Comparison of ENCODE assay signal across 24 cellular contexts in the genomic region with DNA sequence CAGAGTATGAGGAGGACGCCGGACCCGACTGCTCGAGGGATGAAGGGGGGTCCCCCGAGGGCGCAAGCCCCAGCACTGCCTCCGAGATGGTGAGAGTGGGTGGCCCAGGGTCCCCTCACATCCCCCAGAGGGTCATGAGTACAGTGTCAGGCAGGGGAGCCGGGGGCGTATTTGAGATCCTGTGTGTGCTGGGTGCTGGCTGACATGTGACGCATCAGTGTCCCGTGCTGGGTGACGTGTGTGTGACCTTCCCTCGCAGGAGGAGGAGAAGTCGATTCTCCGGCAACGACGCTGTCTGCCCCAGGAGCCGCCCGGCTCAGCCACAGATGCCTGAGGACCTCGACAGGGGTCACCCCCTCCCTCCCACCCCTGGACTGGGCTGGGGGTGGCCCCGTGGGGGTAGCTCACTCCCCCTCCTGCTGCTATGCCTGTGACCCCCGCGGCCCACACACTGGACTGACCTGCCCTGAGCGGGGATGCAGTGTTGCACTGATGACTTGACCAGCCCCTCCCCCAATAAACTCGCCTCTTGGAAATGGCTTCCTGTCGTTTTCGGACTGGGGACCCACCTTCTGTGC. TPM values are rescaled to one million over a fixed set of nuclear protein-coding genes. Genes with fewer than 3 reads are reported as not detected.
DNase-seq lines count a peak whose midpoint lies in the region; ATAC-seq, FAIRE-seq and TF ChIP-seq lines count a peak whose summit lies in the region.
"Had no signal": no experiment of that assay in that cellular context is flagged by ENCODE, and none has a peak within 500 bp of the region (broad histone marks: within the 10 kb centered on the region; RNA-seq: fewer than 3 reads in every experiment).

No MANE protein-coding gene starts in this region.

- H3K4me3 ChIP-seq in mammary epithelial cell (replicated peaks in 1 of 3; ENCODE audit: insufficient read depth in 1 of 3, low read depth in 2 of 3, low read length in 3 of 3) (no peak overlapping the region), K562 (no peak overlapping the region), lower lobe of right lung (no peak overlapping the region)
- H3K4me3 ChIP-seq: PC-9, SJSA1 had no signal

- H3K27ac ChIP-seq in mammary epithelial cell (ENCODE audit: insufficient read depth, low read depth, low read length) (no peak overlapping the region), K562 (ENCODE audit: extremely low read depth, low read depth, low read length) (no peak overlapping the region), lower lobe of right lung (no peak overlapping the region)
- H3K27ac ChIP-seq: 22Rv1, PC-9, SJSA1 had no signal

- TF ChIP-seq POLR2A in K562 (conservative IDR thresholded peaks at IDR 0.05) = no peak

- H3K4me1 Mint-ChIP-seq in MCF 10A (ENCODE audit: insufficient read depth, unreplicated experiment) = no peaks in the 10 kb centered on the region
- no peaks in the 10 kb centered on the region for H3K4me1 Mint-ChIP-seq in stimulated activated memory B cell treated with anti-CD40 and anti-IgM and Interleukin-4, amounts not matched to agents 10 μg/mL and 1 μg/mL and 100 μg/mL, for 72 hours

- CTCF ChIA-PET in mammary epithelial cell (lab: Charles Lee; ENCODE audit: low non-redundant PET) = no interaction called here
- CTCF ChIA-PET in MCF 10A (lab: Yijun Ruan, JAX) = interaction anchor here (0.6 kb wide), 1 partner anchor 460 kb away, joined by 3 read pairs; no protein-coding TSS in a partner anchor
- CTCF ChIA-PET in K562 (lab: Yijun Ruan, JAX; ENCODE audit: low intra/inter-chr PET ratio) = interaction anchor here (0.6 kb wide), 1 partner anchor 409 kb away, joined by 5 read pairs; no protein-coding TSS in a partner anchor

- TF ChIP-seq EP300 in K562 (IDR thresholded peaks at IDR 0.05; ENCODE audit: low read length) = no peak

- in situ Hi-C loops in mammary epithelial cell (cut with MboI; ENCODE audit: low sequenced_read_pairs in 2 of 2) = loop anchor here (10.0 kb wide), 2 partner anchors 123 to 243 kb away; a partner anchor contains a TSS
- in situ Hi-C loops in K562 (cut with MboI) = no loop called here

- ATAC-seq in K562 (no peak), lower lobe of right lung (peak; percentile 32 to 39), GM19395 (IDR thresholded peaks at IDR 0.05; ENCODE audit: unreplicated experiment) (no peak)
- ATAC-seq in stimulated activated memory B cell treated with anti-CD40 and anti-IgM and Interleukin-4, amounts not matched to agents 10 μg/mL and 1 μg/mL and 100 μg/mL, for 72 hours = peak; percentile 31
- ATAC-seq: Right ventricle myocardium inferior had no signal

- no peak overlapping the region for H3K27ac Mint-ChIP-seq in MCF 10A (ENCODE audit: low read depth, unreplicated experiment)
- H3K27ac Mint-ChIP-seq in stimulated activated memory B cell treated with anti-CD40 and anti-IgM and Interleukin-4, amounts not matched to agents 10 μg/mL and 1 μg/mL and 100 μg/mL, for 72 hours = no peak overlapping the region

- intact Hi-C loops in mammary epithelial cell (cut with micrococcal nuclease) (loop anchor here (10.0 kb wide), 2 partner anchors 73 to 207 kb away; a partner anchor contains a TSS), MCF 10A (cut with micrococcal nuclease) (no loop called here), K562 (cut with micrococcal nuclease) (no loop called here), lower lobe of right lung (cut with DNase I) (no loop called here)

- H3K9me1 ChIP-seq in K562 (ENCODE audit: control insufficient read depth, insufficient read depth, low read length) = no peaks in the 10 kb centered on the region

- BruUV-seq in mammary epithelial cell (replicated peaks; lab: Mats Ljungman, UMichigan) (TSS peak; percentile 73), MCF 10A (replicated peaks; lab: Mats Ljungman, UMichigan) (no TSS peak), K562 (replicated peaks; lab: Mats Ljungman, UMichigan) (no TSS peak)

- H3K9me3 ChIP-seq in mammary epithelial cell (replicated peaks; ENCODE audit: insufficient read depth, low read length) (peaks cover 2% of the 10 kb centered on the region), K562 (replicated peaks; ENCODE audit: control insufficient read depth, insufficient read depth, low read depth, low read length) (no peaks in the 10 kb centered on the region), lower lobe of right lung (no peaks in the 10 kb centered on the region)
- H3K9me3 ChIP-seq: SJSA1 had no signal

- H3K27me3 Mint-ChIP-seq in MCF 10A (ENCODE audit: insufficient read depth, unreplicated experiment) = no peaks in the 10 kb centered on the region
- H3K27me3 Mint-ChIP-seq in stimulated activated memory B cell treated with anti-CD40 and anti-IgM and Interleukin-4, amounts not matched to agents 10 μg/mL and 1 μg/mL and 100 μg/mL, for 72 hours = no peaks in the 10 kb centered on the region
- H3K27me3 Mint-ChIP-seq: IgD-negative memory B cell had no signal

- peaks cover 12% of the 10 kb centered on the region for H3K36me3 ChIP-seq in mammary epithelial cell (ENCODE audit: insufficient read depth, low read length)
- H3K36me3 ChIP-seq in K562 (ENCODE audit: control insufficient read depth, insufficient read depth, low read length) = peaks cover 13% of the 10 kb centered on the region; the same call in 1 of the 3 replicates
- H3K36me3 ChIP-seq in lower lobe of right lung = peaks cover 55% of the 10 kb centered on the region

- peaks cover 24% of the 10 kb centered on the region for H3K36me3 Mint-ChIP-seq in MCF 10A (ENCODE audit: insufficient read depth, unreplicated experiment)
- peaks cover 54% of the 10 kb centered on the region for H3K36me3 Mint-ChIP-seq in stimulated activated memory B cell treated with anti-CD40 and anti-IgM and Interleukin-4, amounts not matched to agents 10 μg/mL and 1 μg/mL and 100 μg/mL, for 72 hours

- WGBS in mammary epithelial cell (ENCODE audit: low coverage, missing lambda C conversion rate) = 100% methylated on average over 3 of the region's 27 CpGs
- 18% methylated on average over 16 of the region's 27 CpGs for WGBS in K562 (ENCODE audit: insufficient coverage, low coverage, missing lambda C conversion rate)

- H3K4me1 ChIP-seq in mammary epithelial cell (ENCODE audit: insufficient read depth, low read length) (no peaks in the 10 kb centered on the region), K562 (replicated peaks in 1 of 2; ENCODE audit: control insufficient read depth in 2 of 2, insufficient read depth in 2 of 2, low read length in 2 of 2) (peaks cover 0 to 9% of the 10 kb centered on the region in 2 experiments; a peak in 2 of 5 replicates), lower lobe of right lung (no peaks in the 10 kb centered on the region)
- H3K4me1 ChIP-seq: SJSA1 had no signal

- H3K4me2 ChIP-seq in mammary epithelial cell (ENCODE audit: insufficient read depth, low read depth, low read length) (no peak overlapping the region), K562 (ENCODE audit: insufficient read depth, low read length) (no peak overlapping the region)
- H3K4me2 ChIP-seq: PC-9 had no signal

- dilution Hi-C loops in mammary epithelial cell (cut with HindIII; ENCODE audit: low sequenced_read_pairs) = no loop called here

- no peak overlapping the region for H3K9ac ChIP-seq in mammary epithelial cell (ENCODE audit: insufficient read depth, low read length)
- H3K9ac ChIP-seq in K562 (ENCODE audit: insufficient read depth in 1 of 2, low read depth in 2 of 2, low read length in 2 of 2) = no peak overlapping the region; a peak in 1 of 4 replicates

- no peaks in the 10 kb centered on the region for H3K79me2 ChIP-seq in mammary epithelial cell (ENCODE audit: insufficient read depth, low read length)
- no peaks in the 10 kb centered on the region for H3K79me2 ChIP-seq in K562 (ENCODE audit: control insufficient read depth, insufficient read depth, low read length)

- no peak for DNase-seq in mammary epithelial cell
- no peak for DNase-seq in MCF 10A (ENCODE audit: unreplicated experiment)
- no peak for DNase-seq in K562 (ENCODE audit: extremely low read depth in 1 of 4, low spot score in 3 of 4)
- peak; percentile 46 for DNase-seq in lower lobe of right lung
- DNase-seq in NCI-H128 (lab: John Stamatoyannopoulos, UW; ENCODE audit: unreplicated experiment) = no peak
- no peak for DNase-seq in NCI-H1436 (lab: John Stamatoyannopoulos, UW)
- DNase-seq: Calu3, DND-41, NCI-H1092, NCI-H1436 treated with DMSO at 0.1 percent for 48 hours, NCI-H1930, NCI-H2107, NCI-H524 treated with DMSO at 0.1 percent for 48 hours, NCI-H774, PC-9 had no signal

- H3K27me3 ChIP-seq in mammary epithelial cell (ENCODE audit: insufficient read depth, low read length) (no peaks in the 10 kb centered on the region), K562 (ENCODE audit: control insufficient read depth in 2 of 2, insufficient read depth in 2 of 2, low read length in 2 of 2) (no peaks in the 10 kb centered on the region; a peak in 1 of 5 replicates), lower lobe of right lung (ENCODE audit: low read depth) (no peaks in the 10 kb centered on the region)
- H3K27me3 ChIP-seq: SJSA1 had no signal

- H3K4me3 Mint-ChIP-seq in MCF 10A (ENCODE audit: unreplicated experiment) = no peak overlapping the region
- H3K4me3 Mint-ChIP-seq in stimulated activated memory B cell treated with anti-CD40 and anti-IgM and Interleukin-4, amounts not matched to agents 10 μg/mL and 1 μg/mL and 100 μg/mL, for 72 hours = no peak overlapping the region
- H3K4me3 Mint-ChIP-seq: IgD-negative memory B cell had no signal

- no peak for FAIRE-seq in K562 (lab: Jason Lieb, UNC)
- FAIRE-seq: GM19239 had no signal

- H3K9me3 Mint-ChIP-seq in MCF 10A (ENCODE audit: unreplicated experiment) = no peaks in the 10 kb centered on the region
- no peaks in the 10 kb centered on the region for H3K9me3 Mint-ChIP-seq in stimulated activated memory B cell treated with anti-CD40 and anti-IgM and Interleukin-4, amounts not matched to agents 10 μg/mL and 1 μg/mL and 100 μg/mL, for 72 hours

- TF ChIP-seq CTCF in mammary epithelial cell (conservative IDR thresholded peaks at IDR 0.05 in 1 of 2, IDR thresholded peaks at IDR 0.05 in 1 of 2; ENCODE audit: extremely low read depth in 1 of 2, insufficient read depth in 1 of 2, low read depth in 1 of 2, low read length in 2 of 2) (no peak), MCF 10A (IDR thresholded peaks at IDR 0.05; ENCODE audit: unreplicated experiment) (no peak), K562 (IDR thresholded peaks at IDR 0.05 in 2 of 3, conservative IDR thresholded peaks at IDR 0.05 in 1 of 3; ENCODE audit: insufficient read depth in 2 of 3, low read depth in 1 of 3, low read length in 3 of 3) (no peak), lower lobe of right lung (IDR thresholded peaks at IDR 0.05) (no peak)

- no peaks in the 10 kb centered on the region for H4K20me1 ChIP-seq in mammary epithelial cell (ENCODE audit: insufficient read depth, low read length)
- H4K20me1 ChIP-seq in K562 (replicated peaks; ENCODE audit: control insufficient read depth, insufficient read depth, low read length) = peaks cover 3% of the 10 kb centered on the region

- TF ChIP-seq RAD21 in K562 (CRISPR knock-in tag; conservative IDR thresholded peaks at IDR 0.05 in 1 of 2, IDR thresholded peaks at IDR 0.05 in 1 of 2) = no peak

- H2AFZ ChIP-seq in mammary epithelial cell (ENCODE audit: low read depth, low read length) (no peak overlapping the region), K562 (ENCODE audit: low read depth, low read length) (no peak overlapping the region)
- H2AFZ ChIP-seq: PC-9 had no signal

- POLR2A ChIA-PET in MCF 10A (lab: Yijun Ruan, JAX) (interaction anchor here (0.7 kb wide), 1 partner anchor 462 kb away, joined by 3 read pairs; no protein-coding TSS in a partner anchor), K562 (lab: Yijun Ruan, JAX) (no interaction called here)

RNA-seq across cellular contexts. Expression of a gene that starts 25.8 kb away (rescaled TPM):
- 100 to 1,000 TPM; 100 to 118 TPM for total RNA-seq in mammary epithelial cell
- 48.1 TPM for polyA plus RNA-seq in mammary epithelial cell
- polyA minus RNA-seq in mammary epithelial cell = 150 TPM
- total RNA-seq in MCF 10A (2022) = 75.8 and 96.1 TPM in 2 replicates
- 25.7 and 85.1 TPM in 2 replicates for total RNA-seq in K562 (2011; cell fraction: chromatin; rRNA removed; ENCODE audit: low replicate concordance)
- total RNA-seq in K562 (2011; cell fraction: nucleolus; rRNA removed) = 82.6 and 98.1 TPM in 2 replicates
- 36.0 and 52.2 TPM in 2 replicates for total RNA-seq in K562 (2011; cell fraction: nucleoplasm; rRNA removed)
- total RNA-seq in K562 (2014; rRNA removed) = 19.6 and 25.6 TPM in 2 replicates
- total RNA-seq in K562 (2014; rRNA removed; fragmentation: Illumina TruSeq; extraction: Trizol) = 3.2 and 6.5 TPM in 2 replicates
- 8.3 and 9.6 TPM in 2 replicates for total RNA-seq in K562 (2015; rRNA removed; fragmentation: Illumina TruSeq; extraction: Trizol)
- total RNA-seq in K562 (2021) = 30.2 and 32.3 TPM in 2 replicates
- polyA plus RNA-seq in K562 (2011; rRNA removed) = 7.4 and 16.1 TPM in 2 replicates
- polyA plus RNA-seq in K562 (2011; cell fraction: cytosol; rRNA removed) = 10.8 and 19.2 TPM in 2 replicates
- polyA plus RNA-seq in K562 (2011; cell fraction: nucleus; rRNA removed) = 41.4 and 57.5 TPM in 2 replicates
- polyA plus RNA-seq in K562 (2012) = 18.1 and 35.8 TPM in 2 replicates
- 9.9 and 12.8 TPM in 2 replicates for polyA plus RNA-seq in K562 (2014; fragmentation: Illumina TruSeq; extraction: Trizol)
- polyA plus RNA-seq in K562 (2014; fragmentation: Nextera tagmentation; extraction: Ambion mirVana) = under 1 TPM; 0.07 to 0.74 TPM
- polyA plus RNA-seq in K562 (2014; rRNA removed) = 15.7 and 17.0 TPM in 2 replicates
- 6.2 and 8.8 TPM in 2 replicates for polyA minus RNA-seq in K562 (2011; rRNA and poly(A)+ RNA removed)
- 16.3 and 30.6 TPM in 2 replicates for polyA minus RNA-seq in K562 (2011; cell fraction: cytosol; rRNA and poly(A)+ RNA removed)
- 23.7 and 30.1 TPM in 2 replicates for polyA minus RNA-seq in K562 (2011; cell fraction: nucleus; rRNA and poly(A)+ RNA removed)
- 289 TPM for total RNA-seq in lower lobe of right lung

RNA-seq across cellular contexts. Expression of a gene that starts 34.3 kb away (rescaled TPM):
- total RNA-seq in mammary epithelial cell = 1 to 10 TPM; 3.8 to 10.0 TPM
- polyA plus RNA-seq in mammary epithelial cell = 5.4 TPM
- polyA minus RNA-seq in mammary epithelial cell = 0.52 TPM
- total RNA-seq in MCF 10A (2022) = 6.7 and 9.1 TPM in 2 replicates
- 0.56 and 3.9 TPM in 2 replicates for total RNA-seq in K562 (2011; cell fraction: chromatin; rRNA removed; ENCODE audit: low replicate concordance)
- total RNA-seq in K562 (2011; cell fraction: nucleolus; rRNA removed) = 0.92 and 3.5 TPM in 2 replicates
- total RNA-seq in K562 (2011; cell fraction: nucleoplasm; rRNA removed) = 0.99 and 1.2 TPM in 2 replicates
- total RNA-seq in K562 (2014; rRNA removed) = 0.18 and 0.24 TPM in 2 replicates
- 0.25 TPM in 1 of 2 replicates, not detected in the other for total RNA-seq in K562 (2014; rRNA removed; fragmentation: Illumina TruSeq; extraction: Trizol)
- 0.07 and 0.23 TPM in 2 replicates for total RNA-seq in K562 (2015; rRNA removed; fragmentation: Illumina TruSeq; extraction: Trizol)
- 0.67 and 0.89 TPM in 2 replicates for total RNA-seq in K562 (2021)
- 0.25 and 0.64 TPM in 2 replicates for polyA plus RNA-seq in K562 (2011; rRNA removed)
- polyA plus RNA-seq in K562 (2011; cell fraction: cytosol; rRNA removed) = 0.40 and 0.49 TPM in 2 replicates
- polyA plus RNA-seq in K562 (2011; cell fraction: nucleus; rRNA removed) = 2.3 and 2.5 TPM in 2 replicates
- 0.65 and 2.6 TPM in 2 replicates for polyA plus RNA-seq in K562 (2012)
- 0.30 TPM in 2 replicates for polyA plus RNA-seq in K562 (2014; fragmentation: Illumina TruSeq; extraction: Trizol)
- polyA plus RNA-seq in K562 (2014; fragmentation: Nextera tagmentation; extraction: Ambion mirVana) = under 1 TPM in 1 of 2 experiments, not detected in 1; 0.01 TPM
- polyA plus RNA-seq in K562 (2014; rRNA removed) = 0.17 and 0.18 TPM in 2 replicates
- polyA minus RNA-seq in K562 (2011; rRNA and poly(A)+ RNA removed) = 0.06 and 0.07 TPM in 2 replicates
- polyA minus RNA-seq in K562 (2011; cell fraction: cytosol; rRNA and poly(A)+ RNA removed) = 0.38 and 1.0 TPM in 2 replicates
- polyA minus RNA-seq in K562 (2011; cell fraction: nucleus; rRNA and poly(A)+ RNA removed) = 0.54 and 1.8 TPM in 2 replicates
- 25.6 TPM for total RNA-seq in lower lobe of right lung
- total RNA-seq: RPMI7951, SJSA1 had no signal
- polyA plus RNA-seq: BJ had no signal

RNA-seq across cellular contexts. Expression of a gene that starts 38.9 kb away (rescaled TPM):
- 10 to 100 TPM; 10.2 to 15.7 TPM for total RNA-seq in mammary epithelial cell
- polyA plus RNA-seq in mammary epithelial cell = 19.6 TPM
- polyA minus RNA-seq in mammary epithelial cell = 22.2 TPM
- total RNA-seq in MCF 10A (2022) = 10.8 and 13.9 TPM in 2 replicates
- 31.5 and 96.4 TPM in 2 replicates for total RNA-seq in K562 (2011; cell fraction: chromatin; rRNA removed; ENCODE audit: low replicate concordance)
- total RNA-seq in K562 (2011; cell fraction: nucleolus; rRNA removed) = 70.1 and 71.4 TPM in 2 replicates
- total RNA-seq in K562 (2011; cell fraction: nucleoplasm; rRNA removed) = 41.6 and 43.7 TPM in 2 replicates
- 3.9 and 7.4 TPM in 2 replicates for total RNA-seq in K562 (2014; rRNA removed)
- total RNA-seq in K562 (2014; rRNA removed; fragmentation: Illumina TruSeq; extraction: Trizol) = 1.5 and 2.6 TPM in 2 replicates
- 3.5 and 4.9 TPM in 2 replicates for total RNA-seq in K562 (2015; rRNA removed; fragmentation: Illumina TruSeq; extraction: Trizol)
- total RNA-seq in K562 (2021) = 14.2 and 15.1 TPM in 2 replicates
- 10.6 and 12.0 TPM in 2 replicates for polyA plus RNA-seq in K562 (2011; rRNA removed)
- 10.0 and 24.6 TPM in 2 replicates for polyA plus RNA-seq in K562 (2011; cell fraction: cytosol; rRNA removed)
- polyA plus RNA-seq in K562 (2011; cell fraction: nucleus; rRNA removed) = 37.8 and 59.0 TPM in 2 replicates
- 11.8 and 15.7 TPM in 2 replicates for polyA plus RNA-seq in K562 (2012)
- polyA plus RNA-seq in K562 (2014; fragmentation: Illumina TruSeq; extraction: Trizol) = 7.1 and 8.9 TPM in 2 replicates
- polyA plus RNA-seq in K562 (2014; fragmentation: Nextera tagmentation; extraction: Ambion mirVana) = under 1 TPM; 0.25 to 0.83 TPM
- 15.4 and 17.0 TPM in 2 replicates for polyA plus RNA-seq in K562 (2014; rRNA removed)
- 4.7 and 8.5 TPM in 2 replicates for polyA minus RNA-seq in K562 (2011; rRNA and poly(A)+ RNA removed)
- 7.9 and 10.4 TPM in 2 replicates for polyA minus RNA-seq in K562 (2011; cell fraction: cytosol; rRNA and poly(A)+ RNA removed)
- polyA minus RNA-seq in K562 (2011; cell fraction: nucleus; rRNA and poly(A)+ RNA removed) = 9.4 and 11.6 TPM in 2 replicates
- total RNA-seq in lower lobe of right lung = 79.0 TPM

RNA-seq across cellular contexts. Expression of a gene that starts 45.4 kb away (rescaled TPM):
- total RNA-seq in mammary epithelial cell (10 to 100 TPM; 21.7 to 22.0 TPM), MCF 10A (2022) (16.9 and 17.7 TPM in 2 replicates), K562 (2014; rRNA removed) (5.9 and 8.0 TPM in 2 replicates), K562 (2014; rRNA removed; fragmentation: Illumina TruSeq; extraction: Trizol) (1.4 and 2.4 TPM in 2 replicates), K562 (2015; rRNA removed; fragmentation: Illumina TruSeq; extraction: Trizol) (4.1 and 4.6 TPM in 2 replicates), K562 (2021) (9.1 and 9.3 TPM in 2 replicates), lower lobe of right lung (54.9 TPM)
- polyA plus RNA-seq in mammary epithelial cell (16.6 TPM), K562 (2011; rRNA removed) (4.9 and 7.6 TPM in 2 replicates), K562 (2014; fragmentation: Illumina TruSeq; extraction: Trizol) (12.9 and 17.2 TPM in 2 replicates), K562 (2014; fragmentation: Nextera tagmentation; extraction: Ambion mirVana) (under 1 TPM; 0.04 TPM), K562 (2014; rRNA removed) (5.3 and 6.3 TPM in 2 replicates)
- 55.9 TPM for polyA minus RNA-seq in mammary epithelial cell
- total RNA-seq in K562 (2011; cell fraction: chromatin; rRNA removed; ENCODE audit: low replicate concordance) = 0.39 and 3.7 TPM in 2 replicates
- 1.8 and 2.5 TPM in 2 replicates for total RNA-seq in K562 (2011; cell fraction: nucleolus; rRNA removed)
- total RNA-seq in K562 (2011; cell fraction: nucleoplasm; rRNA removed) = 2.4 and 2.6 TPM in 2 replicates
- polyA plus RNA-seq in K562 (2011; cell fraction: cytosol; rRNA removed) = 11.3 and 16.2 TPM in 2 replicates
- 4.4 and 6.5 TPM in 2 replicates for polyA plus RNA-seq in K562 (2011; cell fraction: nucleus; rRNA removed)
- polyA plus RNA-seq in K562 (2012) = 7.0 and 15.6 TPM in 2 replicates
- 1.1 and 1.6 TPM in 2 replicates for polyA minus RNA-seq in K562 (2011; rRNA and poly(A)+ RNA removed)
- polyA minus RNA-seq in K562 (2011; cell fraction: cytosol; rRNA and poly(A)+ RNA removed) = 3.9 and 6.9 TPM in 2 replicates
- 1.1 and 2.1 TPM in 2 replicates for polyA minus RNA-seq in K562 (2011; cell fraction: nucleus; rRNA and poly(A)+ RNA removed)

Comparison
In these comparisons a context has a peak if more than half of its experiments do, and no peak if none do; other contexts are left out.
1. ATAC-seq: peak in lower lobe of right lung (2 of 2) and stimulated activated memory B cell treated with anti-CD40 and anti-IgM and Interleukin-4, amounts not matched to agents 10 μg/mL and 1 μg/mL and 100 μg/mL, for 72 hours (single experiment); none in K562 (single experiment) and GM19395 (single experiment).